Comparison of ENCODE assay signal across 1 cellular context in genomic region chr4:150328496-150328895, GRCh38.
TF ChIP-seq lines count a peak whose summit lies in the region.

No MANE protein-coding gene starts in this region.

TF ChIP-seq in K562, 482 proteins besides CTCF, POLR2A, EP300 and RAD21 (continued from another document):
- no peak for TF ChIP-seq ZHX1 (conservative IDR thresholded peaks at IDR 0.05; ENCODE audit: low read length)
- TF ChIP-seq ZNF584 (CRISPR knock-in tag; IDR thresholded peaks at IDR 0.05; ENCODE audit: low read depth) = no peak
